Comparison of ENCODE assay signal across 9 cellular contexts in genomic region chr9:126411948-126412284, GRCh38.
A peak's percentile ranks its signal among the peaks of the same experiment; 100 is the strongest.
DNase-seq lines count a peak whose midpoint lies in the region; ATAC-seq, FAIRE-seq and TF ChIP-seq lines count a peak whose summit lies in the region.
"Had no signal": no experiment of that assay in that cellular context is flagged by ENCODE, and none has a peak within 500 bp of the region (broad histone marks: within the 10 kb centered on the region; RNA-seq: fewer than 3 reads in every experiment).

No MANE protein-coding gene starts in this region.

- H3K9ac ChIP-seq in kidney (ENCODE audit: low read length in 2 of 2): no peak overlapping the region

- no peak for FAIRE-seq in kidney (lab: Jason Lieb, UNC)

- peak overlapping the region; percentile 90 for H3K27ac ChIP-seq in thymus (ENCODE audit: low read depth)
- peak overlapping the region in 2 of 5 donors; percentile 15 for H3K27ac ChIP-seq in stomach
- H3K27ac ChIP-seq in kidney (ENCODE audit: low read depth in 2 of 2, low read length in 2 of 2): no peak overlapping the region

- DNase-seq in activated T-cell treated with anti-CD3 and anti-CD28 coated beads, Interleukin-2, amount 50 U/mL, for 72 hours: no peak
- DNase-seq in activated T-cell treated with anti-CD3 and anti-CD28 coated beads for 4 hours (no peak), T-helper 17 cell (no peak), stomach (no peak), kidney (no peak), SK-N-DZ (ENCODE audit: low spot score) (no peak)
- DNase-seq: BE2C had no signal

- H3K27me3 ChIP-seq in thymus (ENCODE audit: control insufficient read depth, insufficient read depth): no peaks in the 10 kb centered on the region
- H3K27me3 ChIP-seq in stomach: no peaks in the 10 kb centered on the region
- H3K27me3 ChIP-seq: BE2C had no signal

- H3K27me3 Mint-ChIP-seq in activated T-cell treated with anti-CD3 and anti-CD28 coated beads, Interleukin-2, amount 50 U/mL, for 72 hours (ENCODE audit: low read depth): peaks cover 13% of the 10 kb centered on the region
- no peaks in the 10 kb centered on the region for H3K27me3 Mint-ChIP-seq in T-helper 17 cell

- no peaks in the 10 kb centered on the region for H3K9me3 Mint-ChIP-seq in activated T-cell treated with anti-CD3 and anti-CD28 coated beads, Interleukin-2, amount 50 U/mL, for 72 hours

- H3K4me3 ChIP-seq in thymus (ENCODE audit: low read length) (peak overlapping the region; percentile 36), stomach (peak overlapping the region in 1 of 4 donors; percentile 2), kidney (ENCODE audit: low read length in 2 of 2) (no peak overlapping the region)

- intact Hi-C loops in stomach (cut with DNase I; ENCODE audit: low total_unique reads) (no loop called here), kidney (cut with DNase I) (no loop called here)

- H3K4me1 Mint-ChIP-seq in activated T-cell treated with anti-CD3 and anti-CD28 coated beads, Interleukin-2, amount 50 U/mL, for 72 hours (ENCODE audit: low read depth): peaks cover 37% of the 10 kb centered on the region
- H3K4me1 Mint-ChIP-seq in T-helper 17 cell: peaks cover 33% of the 10 kb centered on the region

- H3K4me3 Mint-ChIP-seq in activated T-cell treated with anti-CD3 and anti-CD28 coated beads, Interleukin-2, amount 50 U/mL, for 72 hours: peak overlapping the region; percentile 68 to 82
- H3K4me3 Mint-ChIP-seq in T-helper 17 cell: peak overlapping the region; percentile 86

- H3K36me3 Mint-ChIP-seq in activated T-cell treated with anti-CD3 and anti-CD28 coated beads, Interleukin-2, amount 50 U/mL, for 72 hours (ENCODE audit: insufficient read depth in 2 of 2): peaks cover 0 to 2% of the 10 kb centered on the region in 2 donors
- H3K36me3 Mint-ChIP-seq in T-helper 17 cell (ENCODE audit: low read depth): no peaks in the 10 kb centered on the region

- no peak for ATAC-seq in activated T-cell treated with anti-CD3 and anti-CD28 coated beads, Interleukin-2, amount 50 U/mL, for 72 hours (replicated peaks in 1 of 2)
- ATAC-seq in HG03571 (IDR thresholded peaks at IDR 0.05; ENCODE audit: unreplicated experiment) (peak; percentile 23), T-helper 17 cell (no peak)

- H3K9me3 ChIP-seq in T-helper 17 cell (ENCODE audit: control insufficient read depth, low read length, poor library complexity, severe bottlenecking) (no peaks in the 10 kb centered on the region), thymus (ENCODE audit: control insufficient read depth) (no peaks in the 10 kb centered on the region), stomach (no peaks in the 10 kb centered on the region), kidney (ENCODE audit: control insufficient read depth in 1 of 2, low read length in 2 of 2) (no peaks in the 10 kb centered on the region)
- H3K9me3 ChIP-seq: BE2C had no signal

- H3K27ac Mint-ChIP-seq in activated T-cell treated with anti-CD3 and anti-CD28 coated beads, Interleukin-2, amount 50 U/mL, for 72 hours: peak overlapping the region; percentile 62
- peak overlapping the region; percentile 95 for H3K27ac Mint-ChIP-seq in T-helper 17 cell

- 27% methylated on average over 6 of the region's 6 CpGs for WGBS in thymus
- WGBS in stomach, 5 donors: 89 to 94% (median 92%) methylated on average over 6 of the region's 6 CpGs

- TF ChIP-seq CTCF in stomach (IDR thresholded peaks at IDR 0.05): no peak
- no peak for TF ChIP-seq CTCF in kidney (IDR thresholded peaks at IDR 0.05; ENCODE audit: borderline replicate concordance, extremely low read depth, insufficient read depth)

- H3K36me3 ChIP-seq in thymus (ENCODE audit: control insufficient read depth, insufficient read depth) (peaks cover 8% of the 10 kb centered on the region), stomach (peaks cover 0 to 40% (median 24%) of the 10 kb centered on the region in 4 donors), kidney (ENCODE audit: control insufficient read depth in 1 of 2, insufficient read depth in 2 of 2, low read length in 2 of 2) (no peaks in the 10 kb centered on the region)
- H3K36me3 ChIP-seq: BE2C had no signal

- H3K4me1 ChIP-seq in thymus (ENCODE audit: control insufficient read depth, insufficient read depth, low read length) (peaks cover 55% of the 10 kb centered on the region), stomach (peaks cover 0 to 10% (median 4%) of the 10 kb centered on the region in 4 donors), kidney (ENCODE audit: control insufficient read depth in 1 of 2, insufficient read depth in 1 of 2, low read depth in 1 of 2, low read length in 2 of 2) (no peaks in the 10 kb centered on the region)
- H3K4me1 ChIP-seq: BE2C had no signal

- no peak for TF ChIP-seq POLR2A in stomach (IDR thresholded peaks at IDR 0.05)

- no peak for TF ChIP-seq EP300 in stomach (IDR thresholded peaks at IDR 0.05)
